8 cellular contexts compared by ENCODE assay signal in genomic region chr7:158864507-158864820, GRCh38. TPM values are rescaled to one million over a fixed set of nuclear protein-coding genes. Genes with fewer than 3 reads are reported as not detected.
DNase-seq lines count a peak whose midpoint lies in the region; ATAC-seq lines count a peak whose summit lies in the region.

No MANE protein-coding gene starts in this region.

- H3K27ac Mint-ChIP-seq in activated naive CD8-positive, alpha-beta T cell treated with anti-CD3 and anti-CD28 coated beads, Interleukin-2, amount 10 ng/mL, durations not matched to agents 7 days and 5 days = peak overlapping the region; percentile 92
- H3K27ac Mint-ChIP-seq in stimulated activated effector memory CD8-positive, alpha-beta T cell treated with anti-CD3 and anti-CD28 coated beads, Interleukin-12 subunit alpha, Interleukin-12 subunit beta, amount 100 ng/mL, for 72 hours = peak overlapping the region; percentile 97

- H3K9me3 ChIP-seq in HUES48 (ENCODE audit: control insufficient read depth, insufficient read depth, low read length) (no peaks in the 10 kb centered on the region), iPS-18a (ENCODE audit: control insufficient read depth, low read depth, low read length) (no peaks in the 10 kb centered on the region)

- H3K36me3 Mint-ChIP-seq in activated naive CD8-positive, alpha-beta T cell treated with anti-CD3 and anti-CD28 coated beads, Interleukin-2, amount 10 ng/mL, durations not matched to agents 7 days and 5 days = peaks cover 4% of the 10 kb centered on the region
- peaks cover 13% of the 10 kb centered on the region for H3K36me3 Mint-ChIP-seq in stimulated activated effector memory CD8-positive, alpha-beta T cell treated with anti-CD3 and anti-CD28 coated beads, Interleukin-12 subunit alpha, Interleukin-12 subunit beta, amount 100 ng/mL, for 72 hours

- H3K27me3 Mint-ChIP-seq in activated naive CD8-positive, alpha-beta T cell treated with anti-CD3 and anti-CD28 coated beads, Interleukin-2, amount 10 ng/mL, durations not matched to agents 7 days and 5 days = no peaks in the 10 kb centered on the region

- POLR2A ChIA-PET in activated naive CD8-positive, alpha-beta T cell treated with anti-CD3 and anti-CD28 coated beads, Interleukin-2, amount 10 ng/mL, durations not matched to agents 7 days and 5 days (lab: Charles Lee) = interaction anchor here (0.6 to 2.5 kb wide), 11 partner anchors 8 to 164 kb away, joined by 3 to 15 read pairs (median 8); partner anchors contain the start of genes ESYT2 and NCAPG2

- ATAC-seq in activated naive CD8-positive, alpha-beta T cell treated with anti-CD3 and anti-CD28 coated beads, Interleukin-2, amount 10 ng/mL, durations not matched to agents 7 days and 5 days (ENCODE audit: low read depth) = no peak
- ATAC-seq in stimulated activated effector memory CD8-positive, alpha-beta T cell treated with anti-CD3 and anti-CD28 coated beads, Interleukin-12 subunit alpha, Interleukin-12 subunit beta, amount 100 ng/mL, for 72 hours = no peak
- ATAC-seq in HG03039 (IDR thresholded peaks at IDR 0.05; ENCODE audit: unreplicated experiment) (no peak), GM21367 (IDR thresholded peaks at IDR 0.05; ENCODE audit: unreplicated experiment) (no peak), HG02571 (IDR thresholded peaks at IDR 0.05; ENCODE audit: unreplicated experiment) (no peak)

- H3K4me1 ChIP-seq in HUES48 (ENCODE audit: control insufficient read depth, insufficient read depth, low read length) (peaks cover 27% of the 10 kb centered on the region), iPS-18a (ENCODE audit: control insufficient read depth, low read depth, low read length) (peaks cover 24% of the 10 kb centered on the region)

- H3K4me3 ChIP-seq in HUES48 (ENCODE audit: low read depth, low read length) (peak overlapping the region; percentile 48), iPS-18a (ENCODE audit: low read length) (peak overlapping the region; percentile 64)

- H3K9me3 Mint-ChIP-seq in activated naive CD8-positive, alpha-beta T cell treated with anti-CD3 and anti-CD28 coated beads, Interleukin-2, amount 10 ng/mL, durations not matched to agents 7 days and 5 days = no peaks in the 10 kb centered on the region
- no peaks in the 10 kb centered on the region for H3K9me3 Mint-ChIP-seq in stimulated activated effector memory CD8-positive, alpha-beta T cell treated with anti-CD3 and anti-CD28 coated beads, Interleukin-12 subunit alpha, Interleukin-12 subunit beta, amount 100 ng/mL, for 72 hours

- H3K27ac ChIP-seq in HUES48 (ENCODE audit: low read depth, low read length) (no peak overlapping the region), iPS-18a (ENCODE audit: low read length) (no peak overlapping the region)

- no peak for DNase-seq in activated naive CD8-positive, alpha-beta T cell treated with anti-CD3 and anti-CD28 coated beads, Interleukin-2, amount 10 ng/mL, durations not matched to agents 7 days and 5 days
- no peak for DNase-seq in stimulated activated effector memory CD8-positive, alpha-beta T cell treated with anti-CD3 and anti-CD28 coated beads, Interleukin-12 subunit alpha, Interleukin-12 subunit beta, amount 100 ng/mL, for 72 hours (ENCODE audit: low spot score in 2 of 2)
- DNase-seq in GOT3 (lab: John Stamatoyannopoulos, UW) = no peak

- H3K27me3 ChIP-seq in HUES48 (ENCODE audit: control insufficient read depth, insufficient read depth, low read length) (no peaks in the 10 kb centered on the region), iPS-18a (ENCODE audit: control insufficient read depth, insufficient read depth, low read length) (no peaks in the 10 kb centered on the region)

- H3K36me3 ChIP-seq in HUES48 (ENCODE audit: control insufficient read depth, insufficient read depth, low read length) = no peaks in the 10 kb centered on the region
- H3K36me3 ChIP-seq in iPS-18a (ENCODE audit: control insufficient read depth, low read depth, low read length) = no peaks in the 10 kb centered on the region

- peak overlapping the region; percentile 85 for H3K4me3 Mint-ChIP-seq in activated naive CD8-positive, alpha-beta T cell treated with anti-CD3 and anti-CD28 coated beads, Interleukin-2, amount 10 ng/mL, durations not matched to agents 7 days and 5 days
- peak overlapping the region; percentile 81 for H3K4me3 Mint-ChIP-seq in stimulated activated effector memory CD8-positive, alpha-beta T cell treated with anti-CD3 and anti-CD28 coated beads, Interleukin-12 subunit alpha, Interleukin-12 subunit beta, amount 100 ng/mL, for 72 hours

- H3K9ac ChIP-seq in HUES48 (ENCODE audit: low read depth, low read length) = no peak overlapping the region
- no peak overlapping the region for H3K9ac ChIP-seq in iPS-18a (ENCODE audit: low read length)

- peaks cover 48% of the 10 kb centered on the region for H3K4me1 Mint-ChIP-seq in activated naive CD8-positive, alpha-beta T cell treated with anti-CD3 and anti-CD28 coated beads, Interleukin-2, amount 10 ng/mL, durations not matched to agents 7 days and 5 days
- H3K4me1 Mint-ChIP-seq in stimulated activated effector memory CD8-positive, alpha-beta T cell treated with anti-CD3 and anti-CD28 coated beads, Interleukin-12 subunit alpha, Interleukin-12 subunit beta, amount 100 ng/mL, for 72 hours = peaks cover 31% of the 10 kb centered on the region

RNA-seq across cellular contexts. Expression of gene DYNC2I1, which starts 8.1 kb away (rescaled TPM):
- 10 to 100 TPM; 16.3 to 18.2 TPM for total RNA-seq in activated naive CD8-positive, alpha-beta T cell treated with anti-CD3 and anti-CD28 coated beads, Interleukin-2, amount 10 ng/mL, durations not matched to agents 7 days and 5 days

RNA-seq across cellular contexts. Expression of gene ESYT2, which starts 35.2 kb away (rescaled TPM):
- total RNA-seq in activated naive CD8-positive, alpha-beta T cell treated with anti-CD3 and anti-CD28 coated beads, Interleukin-2, amount 10 ng/mL, durations not matched to agents 7 days and 5 days = 10 to 100 TPM; 93.9 to 94.2 TPM
